Comparison of ENCODE assay signal across 19 cellular contexts in genomic region chr5:180909782-180910181, GRCh38. TPM values are rescaled to one million over a fixed set of nuclear protein-coding genes. Genes with fewer than 3 reads are reported as not detected.
DNase-seq lines count a peak whose midpoint lies in the region; ATAC-seq, FAIRE-seq and TF ChIP-seq lines count a peak whose summit lies in the region.
"Had no signal": no experiment of that assay in that cellular context is flagged by ENCODE, and none has a peak within 500 bp of the region (broad histone marks: within the 10 kb centered on the region; RNA-seq: fewer than 3 reads in every experiment).

No MANE protein-coding gene starts in this region.

- TF ChIP-seq EP300 in sigmoid colon (IDR thresholded peaks at IDR 0.05) = no peak

- peaks cover 12 to 47% (median 32%) of the 10 kb centered on the region in 11 experiments for H3K9me3 ChIP-seq in BLaER1 treated with 17β-estradiol and CSF1 and Interleukin-3, amounts not matched to agents 10 nM and 100 nM (replicated peaks in 1 of 11)
- no peaks in the 10 kb centered on the region for H3K9me3 ChIP-seq in left lung
- no peaks in the 10 kb centered on the region for H3K9me3 ChIP-seq in sigmoid colon
- H3K9me3 ChIP-seq: HAP-1 had no signal

- H3K79me2 ChIP-seq in GM23338 (replicated peaks; ENCODE audit: insufficient read depth) = no peaks in the 10 kb centered on the region

- H3K27me3 ChIP-seq in BLaER1 treated with 17β-estradiol and CSF1 and Interleukin-3, amounts not matched to agents 10 nM and 100 nM = no peaks in the 10 kb centered on the region
- no peaks in the 10 kb centered on the region for H3K27me3 ChIP-seq in GM23338 (ENCODE audit: insufficient read depth)
- H3K27me3 ChIP-seq in left lung = no peaks in the 10 kb centered on the region
- H3K27me3 ChIP-seq in sigmoid colon = no peaks in the 10 kb centered on the region

- TF ChIP-seq POLR2A in GM12891 (IDR thresholded peaks at IDR 0.05; ENCODE audit: low read depth, low read length) (no peak), sigmoid colon (IDR thresholded peaks at IDR 0.05) (no peak)

- intact Hi-C loops in left lung (cut with DNase I) = no loop called here
- intact Hi-C loops in sigmoid colon (cut with DNase I) = no loop called here

- peak overlapping the region in 5 of 11 experiments; percentile 24 to 56 (median 47); a peak in 7 of 22 replicates for H3K9ac ChIP-seq in BLaER1 treated with 17β-estradiol and CSF1 and Interleukin-3, amounts not matched to agents 10 nM and 100 nM

- H3K4me1 ChIP-seq in BLaER1 treated with 17β-estradiol and CSF1 and Interleukin-3, amounts not matched to agents 10 nM and 100 nM = peaks cover 18 to 31% (median 27%) of the 10 kb centered on the region in 10 experiments
- H3K4me1 ChIP-seq in GM23338 (ENCODE audit: insufficient read depth) (peaks cover 13% of the 10 kb centered on the region), left lung (peaks cover 0 to 18% of the 10 kb centered on the region in 2 donors), sigmoid colon (no peaks in the 10 kb centered on the region)
- H3K4me1 ChIP-seq: HAP-1 had no signal

- H3K4me3 Mint-ChIP-seq in GM23338 = no peak overlapping the region
- H3K4me3 Mint-ChIP-seq: CD4-positive, alpha-beta memory T cell had no signal

- ATAC-seq in GM23338 = peak; percentile 32; the same call in 1 of the 3 replicates
- peak; percentile 85 for ATAC-seq in left lung
- ATAC-seq in omental fat pad (ENCODE audit: low FRiP score) = peak; percentile 55
- ATAC-seq: Panc1 had no signal

- peak overlapping the region; percentile 32 to 78 (median 64); a peak in 21 of 22 replicates for H3K4me2 ChIP-seq in BLaER1 treated with 17β-estradiol and CSF1 and Interleukin-3, amounts not matched to agents 10 nM and 100 nM
- no peak overlapping the region for H3K4me2 ChIP-seq in GM23338

- peaks cover 13% of the 10 kb centered on the region for H3K9me3 Mint-ChIP-seq in GM23338

- no peaks in the 10 kb centered on the region for H3K27me3 Mint-ChIP-seq in GM23338 (ENCODE audit: insufficient read depth, low read depth, poor library complexity)

- no peak overlapping the region for H2AFZ ChIP-seq in GM23338

- peaks cover 0 to 11% (median 0%) of the 10 kb centered on the region in 11 experiments; a peak in 1 of 22 replicates for H3K36me3 ChIP-seq in BLaER1 treated with 17β-estradiol and CSF1 and Interleukin-3, amounts not matched to agents 10 nM and 100 nM
- H3K36me3 ChIP-seq in GM23338 (ENCODE audit: insufficient read depth) (no peaks in the 10 kb centered on the region), left lung (no peaks in the 10 kb centered on the region), sigmoid colon (no peaks in the 10 kb centered on the region)
- H3K36me3 ChIP-seq: HAP-1 had no signal

- H4K20me1 ChIP-seq in BLaER1 treated with 17β-estradiol and CSF1 and Interleukin-3, amounts not matched to agents 10 nM and 100 nM = no peaks in the 10 kb centered on the region
- no peaks in the 10 kb centered on the region for H4K20me1 ChIP-seq in GM23338 (replicated peaks; ENCODE audit: insufficient read depth)

- TF ChIP-seq CTCF in GM23338 (conservative IDR thresholded peaks at IDR 0.05; ENCODE audit: low read depth in 2 of 2) (no peak), left lung (IDR thresholded peaks at IDR 0.05) (no peak), omental fat pad (IDR thresholded peaks at IDR 0.05) (no peak), sigmoid colon (IDR thresholded peaks at IDR 0.05) (no peak)

- H3K27ac ChIP-seq in BLaER1 treated with 17β-estradiol and CSF1 and Interleukin-3, amounts not matched to agents 10 nM and 100 nM = peak overlapping the region in 10 of 11 experiments; percentile 34 to 79 (median 69); a peak in 18 of 22 replicates
- H3K27ac ChIP-seq in GM23338 (ENCODE audit: low read depth) (no peak overlapping the region), left lung (peak overlapping the region in 1 of 2 donors; percentile 82), sigmoid colon (no peak overlapping the region)
- H3K27ac ChIP-seq: SK-N-MC had no signal

- WGBS in sigmoid colon, 2 donors = 75% methylated on average over 5 of the region's 5 CpGs

- no peak for DNase-seq in GM23338 (ENCODE audit: low spot score)
- DNase-seq in left lung = no peak
- DNase-seq in omental fat pad (ENCODE audit: low spot score) = no peak
- DNase-seq in GM12891 (ENCODE audit: insufficient read length, low spot score) = no peak
- no peak for DNase-seq in sigmoid colon
- DNase-seq in SHP77 (lab: John Stamatoyannopoulos, UW) = no peak
- DNase-seq: Calu3; CD4-positive, alpha-beta memory T cell; DMS53; NCI-H1048; NCI-H146; NCI-H2081; NCI-H774 had no signal

- peaks cover 19% of the 10 kb centered on the region for H3K9me2 ChIP-seq in GM23338 (ENCODE audit: insufficient read depth)

- H3F3A ChIP-seq in GM23338 (replicated peaks; ENCODE audit: low read depth) = no peaks in the 10 kb centered on the region

- FAIRE-seq in GM12891 (lab: Jason Lieb, UNC) = no peak

- peaks cover 28% of the 10 kb centered on the region for H3K4me1 Mint-ChIP-seq in GM23338
- H3K4me1 Mint-ChIP-seq: CD4-positive, alpha-beta memory T cell had no signal

- peaks cover 9% of the 10 kb centered on the region; the same call in 2 of the 3 replicates for H3K36me3 Mint-ChIP-seq in GM23338 (ENCODE audit: low read depth)

- H3K27ac Mint-ChIP-seq in GM23338 = no peak overlapping the region

- H3K4me3 ChIP-seq in BLaER1 treated with 17β-estradiol and CSF1 and Interleukin-3, amounts not matched to agents 10 nM and 100 nM = peak overlapping the region in 3 of 10 experiments; percentile 8 to 29 (median 28); a peak in 3 of 20 replicates
- H3K4me3 ChIP-seq in GM23338 (no peak overlapping the region), left lung (no peak overlapping the region), sigmoid colon (no peak overlapping the region)
- H3K4me3 ChIP-seq: HAP-1, SK-N-MC had no signal

TF ChIP-seq in GM23338, 12 proteins besides CTCF, POLR2A, EP300 and RAD21 (continues in another document):
- TF ChIP-seq POLR2AphosphoS5 (IDR thresholded peaks at IDR 0.05; ENCODE audit: low read depth) = no peak
- no peak for TF ChIP-seq NANOG (IDR thresholded peaks at IDR 0.05; ENCODE audit: borderline replicate concordance)
- TF ChIP-seq STAT1 (IDR thresholded peaks at IDR 0.05; ENCODE audit: unreplicated experiment) = no peak
- TF ChIP-seq EZH2 (IDR thresholded peaks at IDR 0.05; ENCODE audit: low read depth, unreplicated experiment) = no peak
- TF ChIP-seq CREB1 (CRISPR knock-in tag; IDR thresholded peaks at IDR 0.05; ENCODE audit: low read depth) = no peak
- no peak for TF ChIP-seq JUNB (IDR thresholded peaks at IDR 0.05; ENCODE audit: unreplicated experiment)
- TF ChIP-seq EZH2phosphoT487 (IDR thresholded peaks at IDR 0.05; ENCODE audit: unreplicated experiment) = no peak
- no peak for TF ChIP-seq ZNF331 (CRISPR knock-in tag; IDR thresholded peaks at IDR 0.05; ENCODE audit: low read depth)

TF ChIP-seq in GM12891, 5 proteins besides CTCF, POLR2A, EP300 and RAD21:
- TF ChIP-seq POLR2AphosphoS5 (IDR thresholded peaks at IDR 0.05; ENCODE audit: low read depth, low read length) (no peak), POU2F2 (IDR thresholded peaks at IDR 0.05; ENCODE audit: low read depth, low read length) (no peak), SPI1 (IDR thresholded peaks at IDR 0.05; ENCODE audit: low read depth, low read length) (no peak), TAF1 (IDR thresholded peaks at IDR 0.05; ENCODE audit: low read depth, low read length) (no peak), PAX5 (IDR thresholded peaks at IDR 0.05; ENCODE audit: insufficient read depth, low read length, severe bottlenecking) (no peak)

RNA-seq across cellular contexts. Expression of gene BTNL8, which starts 10.8 kb away (rescaled TPM):
- 0.85 TPM in 1 of 2 replicates, not detected in the other for total RNA-seq in GM23338 (2014; rRNA removed; shearing (Covaris generic))
- polyA plus RNA-seq in GM23338 (2016; fragmentation: Nextera tagmentation; extraction: Ambion mirVana) (0.23 TPM in 1 of 2 replicates, not detected in the other), sigmoid colon (10 to 100 TPM; 15.6 to 32.2 (median 16.0) TPM)
- total RNA-seq in left lung (1 to 10 TPM in 1 of 2 donors, under 1 TPM in 1; 0.47 to 1.8 TPM), omental fat pad (1 to 10 TPM; 1.3 to 8.8 (median 3.0) TPM), sigmoid colon (under 1 TPM in 2 of 4 donors, not detected in 2; 0.27 to 0.71 TPM)
- polyA plus RNA-seq in GM12891 (2012; ENCODE audit: low read depth, missing spikeins) = not detected
- total RNA-seq: Calu3; CD4-positive, alpha-beta memory T cell; MCF 10A; NCI-H460 had no signal
- polyA plus RNA-seq: CD4-positive, alpha-beta memory T cell had no signal

RNA-seq across cellular contexts. Expression of gene ZFP62, which starts 48.7 kb away (rescaled TPM):
- total RNA-seq in GM23338 (2014; rRNA removed; shearing (Covaris generic)) = 29.6 and 32.9 TPM in 2 replicates
- polyA plus RNA-seq in GM23338 (2016; fragmentation: Nextera tagmentation; extraction: Ambion mirVana) (33.2 and 33.7 TPM in 2 replicates), sigmoid colon (10 to 100 TPM; 12.9 to 23.7 (median 16.2) TPM)
- total RNA-seq in left lung (10 to 100 TPM; 21.4 to 22.1 TPM), omental fat pad (10 to 100 TPM in 3 of 4 donors, 1 to 10 TPM in 1; 9.2 to 21.8 (median 10.8) TPM), sigmoid colon (10 to 100 TPM; 18.7 to 34.6 (median 27.3) TPM)
- polyA plus RNA-seq in GM12891 (2012; ENCODE audit: low read depth, missing spikeins) = 14.6 TPM

Comparison
In these comparisons a context has a peak if more than half of its experiments do, and no peak if none do; other contexts are left out.
1. H3K27ac ChIP-seq: peak in BLaER1 treated with 17β-estradiol and CSF1 and Interleukin-3, amounts not matched to agents 10 nM and 100 nM (10 of 11); none in GM23338 (single experiment) and sigmoid colon (0 of 4).
2. ATAC-seq: peak in every context shown above with its lines; median percentile 85 in left lung; 55 in omental fat pad; 32 in GM23338.